Comparison of ENCODE assay signal across 34 cellular contexts in the genomic region with DNA sequence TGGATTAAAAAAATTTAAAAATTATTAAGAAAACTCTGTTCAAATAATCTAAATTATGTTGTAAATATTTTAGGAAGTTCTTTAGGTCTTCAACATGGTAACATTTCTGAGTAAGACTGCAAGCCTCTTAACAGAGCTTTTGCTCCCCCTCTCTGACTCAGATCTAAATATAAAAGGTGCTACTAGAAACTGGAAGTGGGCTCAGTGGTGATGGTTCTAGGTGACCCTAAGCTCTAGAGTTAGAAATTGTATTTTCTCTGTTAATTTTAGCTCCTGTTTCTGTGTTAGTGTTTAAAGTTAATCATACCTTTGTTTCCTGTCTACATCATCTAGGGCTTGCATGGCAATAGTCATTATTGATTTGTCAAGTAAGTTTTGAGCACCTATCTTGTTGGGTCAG.
"Had no signal": no experiment of that assay in that cellular context is flagged by ENCODE, and none has a peak within 500 bp of the region (broad histone marks: within the 10 kb centered on the region; RNA-seq: fewer than 3 reads in every experiment).

No MANE protein-coding gene starts in this region.

- H3K4me1 Mint-ChIP-seq: activated B cell treated with CpG ODN at 0.5 μM for 24 hours; activated CD4-positive, alpha-beta memory T cell treated with anti-CD3 and anti-CD28 coated beads, Interleukin-2, amount 10 ng/mL, durations not matched to agents 7 days and 5 days; activated CD4-positive, alpha-beta T cell treated with anti-CD3 and anti-CD28 coated beads, Interleukin-2, amount 10 ng/mL, durations not matched to agents 7 days and 5 days; activated CD8-positive, alpha-beta memory T cell treated with anti-CD3 and anti-CD28 coated beads, Interleukin-2, amount 10 ng/mL, durations not matched to agents 7 days and 5 days; activated naive CD4-positive, alpha-beta T cell treated with anti-CD3 and anti-CD28 coated beads, Interleukin-2, amount 10 ng/mL, durations not matched to agents 7 days and 5 days; activated naive CD4-positive, alpha-beta T cell treated with anti-CD3 and anti-CD28 coated beads, Interleukin-2, amount 50 U/mL, for 24 hours; activated naive CD8-positive, alpha-beta T cell treated with anti-CD3 and anti-CD28 coated beads, Interleukin-2, amount 10 ng/mL, durations not matched to agents 7 days and 5 days; activated naive CD8-positive, alpha-beta T cell treated with anti-CD3 and anti-CD28 coated beads, Interleukin-2, amount 50 U/mL, for 24 hours; brain; central memory CD8-positive, alpha-beta T cell had no signal

- H3K27ac Mint-ChIP-seq: activated B cell treated with CpG ODN at 0.5 μM for 24 hours; activated CD4-positive, alpha-beta memory T cell treated with anti-CD3 and anti-CD28 coated beads, Interleukin-2, amount 10 ng/mL, durations not matched to agents 7 days and 5 days; activated CD4-positive, alpha-beta T cell treated with anti-CD3 and anti-CD28 coated beads, Interleukin-2, amount 10 ng/mL, durations not matched to agents 7 days and 5 days; activated CD8-positive, alpha-beta memory T cell treated with anti-CD3 and anti-CD28 coated beads, Interleukin-2, amount 10 ng/mL, durations not matched to agents 7 days and 5 days; activated CD8-positive, alpha-beta T cell treated with anti-CD3 and anti-CD28 coated beads, Interleukin-2, amount 10 ng/mL, durations not matched to agents 7 days and 5 days; activated naive CD4-positive, alpha-beta T cell treated with anti-CD3 and anti-CD28 coated beads, Interleukin-2, amount 10 ng/mL, durations not matched to agents 7 days and 5 days; activated naive CD4-positive, alpha-beta T cell treated with anti-CD3 and anti-CD28 coated beads, Interleukin-2, amount 50 U/mL, for 24 hours; activated naive CD8-positive, alpha-beta T cell; activated naive CD8-positive, alpha-beta T cell treated with anti-CD3 and anti-CD28 coated beads, Interleukin-2, amount 10 ng/mL, durations not matched to agents 7 days and 5 days; activated naive CD8-positive, alpha-beta T cell treated with anti-CD3 and anti-CD28 coated beads, Interleukin-2, amount 50 U/mL, for 24 hours; activated T-cell treated with anti-CD3 and anti-CD28 coated beads, Interleukin-2, amount 50 U/mL, for 24 hours; activated T-helper 2 cell treated with anti-CD3 and anti-CD28 coated beads, Interferon-gamma antibody, Interleukin-2, Interleukin-4, amounts not matched to agents 10 μg/mL and 5 μg/mL and 100 μg/mL, durations not matched to agents 14 hours and 24 hours and 36 hours; brain; T-helper 2 cell treated with Interferon-gamma antibody and Interleukin-4, amounts not matched to agents 5 μg/mL and 100 μg/mL, for 36 hours had no signal

- DNase-seq: activated B cell treated with CpG ODN at 0.5 μM for 24 hours; activated CD4-positive, alpha-beta memory T cell treated with anti-CD3 and anti-CD28 coated beads, Interleukin-2, amount 10 ng/mL, durations not matched to agents 7 days and 5 days; activated CD4-positive, alpha-beta T cell treated with anti-CD3 and anti-CD28 coated beads for 4 hours; activated CD4-positive, alpha-beta T cell treated with anti-CD3 and anti-CD28 coated beads, Interleukin-2, amount 10 ng/mL, durations not matched to agents 7 days and 5 days; activated CD4-positive, alpha-beta T cell treated with anti-CD3 and anti-CD28 coated beads, Interleukin-2, amount 50 U/mL, for 48 hours; activated CD4-positive, CD25-positive, alpha-beta regulatory T cell treated with anti-CD3 and anti-CD28 coated beads, Interleukin-2, amount 50 U/mL, for 72 hours; activated CD8-positive, alpha-beta memory T cell treated with anti-CD3 and anti-CD28 coated beads for 24 hours; activated CD8-positive, alpha-beta memory T cell treated with anti-CD3 and anti-CD28 coated beads, Interleukin-2, amount 10 ng/mL, durations not matched to agents 7 days and 5 days; activated CD8-positive, alpha-beta memory T cell treated with anti-CD3 and anti-CD28 coated beads, Interleukin-2, amount 50 U/mL, for 48 hours; activated CD8-positive, alpha-beta T cell treated with anti-CD3 and anti-CD28 coated beads, Interleukin-2, amount 10 ng/mL, durations not matched to agents 7 days and 5 days; activated effector memory CD4-positive, alpha-beta T cell treated with Interleukin-2 at 50 U/mL for 16 hours; activated gamma-delta T cell; activated naive CD4-positive, alpha-beta T cell treated with anti-CD3 and anti-CD28 coated beads, Interleukin-2, amount 10 ng/mL, durations not matched to agents 7 days and 5 days; activated naive CD4-positive, alpha-beta T cell treated with Interleukin-2 at 50 U/mL for 16 hours; activated naive CD8-positive, alpha-beta T cell treated with anti-CD3 and anti-CD28 coated beads, Interleukin-2, amount 10 ng/mL, durations not matched to agents 7 days and 5 days; activated naive CD8-positive, alpha-beta T cell treated with anti-CD3 and anti-CD28 coated beads, Interleukin-2, amount 50 U/mL, for 24 hours; activated T-cell treated with anti-CD3 and anti-CD28 coated beads, Interleukin-2, amount 50 U/mL, for 24 hours; activated T-cell treated with anti-CD3 and anti-CD28 coated beads, Interleukin-2, amount 50 U/mL, for 48 hours; amygdala; anterior cingulate cortex; caudate nucleus; cerebellar nuclear complex; colonic mucosa; T-helper 2 cell; T-helper 9 cell had no signal

- H3K36me3 Mint-ChIP-seq: activated CD8-positive, alpha-beta memory T cell treated with anti-CD3 and anti-CD28 coated beads, Interleukin-2, amount 10 ng/mL, durations not matched to agents 7 days and 5 days; activated naive CD4-positive, alpha-beta T cell treated with anti-CD3 and anti-CD28 coated beads, Interleukin-2, amount 10 ng/mL, durations not matched to agents 7 days and 5 days; activated naive CD4-positive, alpha-beta T cell treated with anti-CD3 and anti-CD28 coated beads, Interleukin-2, amount 50 U/mL, for 24 hours; activated naive CD8-positive, alpha-beta T cell; activated naive CD8-positive, alpha-beta T cell treated with anti-CD3 and anti-CD28 coated beads, Interleukin-2, amount 10 ng/mL, durations not matched to agents 7 days and 5 days; brain had no signal

- H3K27ac ChIP-seq: ascending aorta, cardiac muscle cell, colonic mucosa, VCaP had no signal

- H3K4me3 ChIP-seq: ascending aorta, cardiac muscle cell, colonic mucosa had no signal

- H3K36me3 ChIP-seq: ascending aorta, cardiac muscle cell, colonic mucosa had no signal

- H3K4me1 ChIP-seq: ascending aorta, colonic mucosa had no signal

- ATAC-seq: activated CD8-positive, alpha-beta memory T cell treated with anti-CD3 and anti-CD28 coated beads, Interleukin-2, amount 10 ng/mL, durations not matched to agents 7 days and 5 days; activated CD8-positive, alpha-beta T cell treated with anti-CD3 and anti-CD28 coated beads, Interleukin-2, amount 10 ng/mL, durations not matched to agents 7 days and 5 days; activated naive CD8-positive, alpha-beta T cell treated with anti-CD3 and anti-CD28 coated beads, Interleukin-2, amount 50 U/mL, for 24 hours had no signal

- H3K27me3 ChIP-seq: ascending aorta, cardiac muscle cell, colonic mucosa had no signal

- H3K9me3 Mint-ChIP-seq: activated CD4-positive, alpha-beta T cell treated with anti-CD3 and anti-CD28 coated beads, Interleukin-2, amount 10 ng/mL, durations not matched to agents 7 days and 5 days; activated T-cell treated with anti-CD3 and anti-CD28 coated beads, Interleukin-2, amount 50 U/mL, for 24 hours; activated T-helper 2 cell treated with anti-CD3 and anti-CD28 coated beads, Interferon-gamma antibody, Interleukin-2, Interleukin-4, amounts not matched to agents 10 μg/mL and 5 μg/mL and 100 μg/mL, durations not matched to agents 14 hours and 24 hours and 36 hours; brain had no signal

- H3K4me3 Mint-ChIP-seq: activated B cell treated with CpG ODN at 0.5 μM for 24 hours; activated CD4-positive, alpha-beta memory T cell treated with anti-CD3 and anti-CD28 coated beads, Interleukin-2, amount 10 ng/mL, durations not matched to agents 7 days and 5 days; activated CD4-positive, alpha-beta T cell treated with anti-CD3 and anti-CD28 coated beads, Interleukin-2, amount 10 ng/mL, durations not matched to agents 7 days and 5 days; activated CD8-positive, alpha-beta memory T cell treated with anti-CD3 and anti-CD28 coated beads, Interleukin-2, amount 10 ng/mL, durations not matched to agents 7 days and 5 days; activated CD8-positive, alpha-beta T cell treated with anti-CD3 and anti-CD28 coated beads, Interleukin-2, amount 10 ng/mL, durations not matched to agents 7 days and 5 days; activated naive CD4-positive, alpha-beta T cell treated with anti-CD3 and anti-CD28 coated beads, Interleukin-2, amount 10 ng/mL, durations not matched to agents 7 days and 5 days; activated naive CD4-positive, alpha-beta T cell treated with anti-CD3 and anti-CD28 coated beads, Interleukin-2, amount 50 U/mL, for 24 hours; activated naive CD8-positive, alpha-beta T cell; activated naive CD8-positive, alpha-beta T cell treated with anti-CD3 and anti-CD28 coated beads, Interleukin-2, amount 10 ng/mL, durations not matched to agents 7 days and 5 days; activated naive CD8-positive, alpha-beta T cell treated with anti-CD3 and anti-CD28 coated beads, Interleukin-2, amount 50 U/mL, for 24 hours; activated T-cell treated with anti-CD3 and anti-CD28 coated beads, Interleukin-2, amount 50 U/mL, for 24 hours; brain; central memory CD8-positive, alpha-beta T cell; T-helper 2 cell treated with Interferon-gamma antibody and Interleukin-4, amounts not matched to agents 5 μg/mL and 100 μg/mL, for 36 hours had no signal

- H3K9me3 ChIP-seq: ascending aorta, colonic mucosa had no signal

- H3K27me3 Mint-ChIP-seq: activated B cell treated with CpG ODN at 0.5 μM for 24 hours; activated CD4-positive, alpha-beta memory T cell treated with anti-CD3 and anti-CD28 coated beads, Interleukin-2, amount 10 ng/mL, durations not matched to agents 7 days and 5 days; activated CD4-positive, alpha-beta T cell treated with anti-CD3 and anti-CD28 coated beads, Interleukin-2, amount 10 ng/mL, durations not matched to agents 7 days and 5 days; activated CD8-positive, alpha-beta memory T cell treated with anti-CD3 and anti-CD28 coated beads, Interleukin-2, amount 10 ng/mL, durations not matched to agents 7 days and 5 days; activated naive CD4-positive, alpha-beta T cell treated with anti-CD3 and anti-CD28 coated beads, Interleukin-2, amount 10 ng/mL, durations not matched to agents 7 days and 5 days; activated naive CD4-positive, alpha-beta T cell treated with anti-CD3 and anti-CD28 coated beads, Interleukin-2, amount 50 U/mL, for 24 hours; activated naive CD8-positive, alpha-beta T cell; activated naive CD8-positive, alpha-beta T cell treated with anti-CD3 and anti-CD28 coated beads, Interleukin-2, amount 10 ng/mL, durations not matched to agents 7 days and 5 days; activated naive CD8-positive, alpha-beta T cell treated with anti-CD3 and anti-CD28 coated beads, Interleukin-2, amount 50 U/mL, for 24 hours; activated T-cell treated with anti-CD3 and anti-CD28 coated beads, Interleukin-2, amount 50 U/mL, for 24 hours; central memory CD8-positive, alpha-beta T cell had no signal
